In genomic region chr6:39338406-39338805, GRCh38 we compare ENCODE assay signal across 21 cellular contexts. TPM values are rescaled to one million over a fixed set of nuclear protein-coding genes. Genes with fewer than 3 reads are reported as not detected.
"Had no signal": no experiment of that assay in that cellular context is flagged by ENCODE, and none has a peak within 500 bp of the region (broad histone marks: within the 10 kb centered on the region; RNA-seq: fewer than 3 reads in every experiment).

No MANE protein-coding gene starts in this region.

- H3K9me3 Mint-ChIP-seq: activated naive CD8-positive, alpha-beta T cell treated with anti-CD3 and anti-CD28 coated beads, Interleukin-2, amount 50 U/mL, for 24 hours; nephron progenitor cell; type B pancreatic cell had no signal

- DNase-seq: activated CD4-positive, alpha-beta T cell treated with anti-CD3 and anti-CD28 coated beads for 36 hours; activated CD8-positive, alpha-beta memory T cell treated with anti-CD3 and anti-CD28 coated beads, Interleukin-2, amount 50 U/mL, for 48 hours; activated CD8-positive, alpha-beta T cell treated with anti-CD3 and anti-CD28 coated beads, Interleukin-2, amount 10 ng/mL, durations not matched to agents 7 days and 5 days; activated naive CD4-positive, alpha-beta T cell treated with Interleukin-2 at 50 U/mL for 16 hours; activated naive CD8-positive, alpha-beta T cell treated with anti-CD3 and anti-CD28 coated beads, Interleukin-2, amount 50 U/mL, for 24 hours; esophagus squamous epithelium; foreskin fibroblast; left colon; nephron progenitor cell; pancreas; stimulated activated CD4-positive, alpha-beta T cell treated with anti-CD3 and anti-CD28 coated beads, Interleukin-4, amount 100 ng/mL, for 1 hour; stimulated activated CD8-positive, alpha-beta memory T cell treated with anti-CD3 and anti-CD28 coated beads, Interleukin-4, amount 100 ng/mL, for 48 hours; stimulated activated naive CD8-positive, alpha-beta T cell treated with anti-CD3 and anti-CD28 coated beads, Interleukin-15, Interleukin-2, amounts not matched to agents 100 U/mL and 50 U/mL, for 24 hours; T-helper 2 cell had no signal

- H3K27ac ChIP-seq: esophagus squamous epithelium, suprapubic skin had no signal

- H3K4me3 Mint-ChIP-seq: activated CD4-positive, alpha-beta T cell treated with anti-CD3 and anti-CD28 coated beads for 36 hours; activated CD8-positive, alpha-beta T cell treated with anti-CD3 and anti-CD28 coated beads, Interleukin-2, amount 10 ng/mL, durations not matched to agents 7 days and 5 days; activated naive CD8-positive, alpha-beta T cell treated with anti-CD3 and anti-CD28 coated beads, Interleukin-2, amount 50 U/mL, for 24 hours; nephron progenitor cell; type B pancreatic cell had no signal

- H3K27ac Mint-ChIP-seq: activated CD4-positive, alpha-beta T cell treated with anti-CD3 and anti-CD28 coated beads for 36 hours; activated CD8-positive, alpha-beta T cell treated with anti-CD3 and anti-CD28 coated beads, Interleukin-2, amount 10 ng/mL, durations not matched to agents 7 days and 5 days; activated naive CD8-positive, alpha-beta T cell treated with anti-CD3 and anti-CD28 coated beads, Interleukin-2, amount 50 U/mL, for 24 hours; type B pancreatic cell had no signal

- H3K36me3 Mint-ChIP-seq: type B pancreatic cell had no signal

- H3K27me3 ChIP-seq: ascending aorta, pancreas, suprapubic skin had no signal

- H3K36me3 ChIP-seq: ascending aorta, esophagus squamous epithelium, pancreas, suprapubic skin had no signal

- ATAC-seq: activated CD4-positive, alpha-beta T cell treated with anti-CD3 and anti-CD28 coated beads for 36 hours; activated CD8-positive, alpha-beta T cell treated with anti-CD3 and anti-CD28 coated beads, Interleukin-2, amount 10 ng/mL, durations not matched to agents 7 days and 5 days; activated naive CD8-positive, alpha-beta T cell treated with anti-CD3 and anti-CD28 coated beads, Interleukin-2, amount 50 U/mL, for 24 hours; left colon; stimulated activated naive CD8-positive, alpha-beta T cell treated with anti-CD3 and anti-CD28 coated beads, Interleukin-15, Interleukin-2, amounts not matched to agents 100 U/mL and 50 U/mL, for 24 hours had no signal

- H3K9me3 ChIP-seq: ascending aorta, esophagus squamous epithelium, pancreas, suprapubic skin had no signal

- H3K4me3 ChIP-seq: ascending aorta, esophagus squamous epithelium, pancreas, suprapubic skin had no signal

RNA-seq across cellular contexts. Expression of gene KCNK16, which starts 15.9 kb away (rescaled TPM):
- total RNA-seq: activated CD4-positive, alpha-beta T cell treated with anti-CD3 and anti-CD28 coated beads for 36 hours; activated CD8-positive, alpha-beta T cell treated with anti-CD3 and anti-CD28 coated beads, Interleukin-2, amount 10 ng/mL, durations not matched to agents 7 days and 5 days; ascending aorta; bronchial epithelial cell; esophagus squamous epithelium; left colon; lung microvascular endothelial cell; mucosa of gallbladder; renal cortical epithelial cell; suprapubic skin had no signal

RNA-seq across cellular contexts. Expression of gene KCNK17, which starts 24.2 kb away (rescaled TPM):
- total RNA-seq: activated CD4-positive, alpha-beta T cell treated with anti-CD3 and anti-CD28 coated beads for 36 hours; activated CD8-positive, alpha-beta T cell treated with anti-CD3 and anti-CD28 coated beads, Interleukin-2, amount 10 ng/mL, durations not matched to agents 7 days and 5 days; ascending aorta; bronchial epithelial cell; lung microvascular endothelial cell; renal cortical epithelial cell; suprapubic skin had no signal
